9 cellular contexts compared by ENCODE assay signal in the genomic region with DNA sequence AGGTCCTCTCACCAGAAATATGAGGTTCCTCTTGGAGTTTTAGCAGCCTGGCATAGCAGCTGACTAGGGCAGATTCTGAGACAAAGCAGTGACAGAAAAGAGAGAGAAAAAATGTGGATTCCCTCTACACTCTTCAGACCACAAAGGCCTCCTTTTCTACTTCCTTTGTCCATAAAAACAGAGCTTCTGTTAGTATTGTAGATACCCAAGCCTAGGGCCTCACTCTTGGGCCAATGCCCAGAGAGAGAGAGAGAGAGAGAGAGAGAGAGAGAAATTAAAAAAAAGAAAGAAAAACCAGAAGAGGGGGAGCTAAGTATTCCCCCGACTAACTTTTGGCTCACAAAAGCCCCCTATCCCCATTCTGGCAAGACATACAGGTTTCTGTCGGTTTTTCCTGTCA.
"Had no signal": no experiment of that assay in that cellular context is flagged by ENCODE, and none has a peak within 500 bp of the region (broad histone marks: within the 10 kb centered on the region; RNA-seq: fewer than 3 reads in every experiment).

No MANE protein-coding gene starts in this region.

- DNase-seq: activated T-cell treated with anti-CD3 and anti-CD28 coated beads, Interleukin-2, amount 50 U/mL, for 1 hour; effector CD4-positive, alpha-beta T cell; lower lobe of right lung; natural killer cell; sigmoid colon; stimulated activated naive CD4-positive, alpha-beta T cell; upper lobe of left lung had no signal

- H3K27ac ChIP-seq: coronary artery, lower lobe of right lung, sigmoid colon, suprapubic skin, upper lobe of left lung had no signal
